ENCODE assay signal across 19 cellular contexts in genomic region chr9:2362170-2362569, GRCh38.
"Had no signal": no experiment of that assay in that cellular context is flagged by ENCODE, and none has a peak within 500 bp of the region (broad histone marks: within the 10 kb centered on the region; RNA-seq: fewer than 3 reads in every experiment).

No MANE protein-coding gene starts in this region.

- H3K27ac Mint-ChIP-seq: activated CD4-positive, alpha-beta T cell treated with anti-CD3 and anti-CD28 coated beads, Interleukin-2, amount 10 ng/mL, durations not matched to agents 7 days and 5 days; activated CD8-positive, alpha-beta T cell treated with anti-CD3 and anti-CD28 coated beads, Interleukin-2, amount 10 ng/mL, durations not matched to agents 7 days and 5 days; activated naive CD8-positive, alpha-beta T cell treated with anti-CD3 and anti-CD28 coated beads, Interleukin-2, amount 10 ng/mL, durations not matched to agents 7 days and 5 days; activated T-cell treated with anti-CD3 and anti-CD28 coated beads, Interleukin-2, amount 50 U/mL, for 24 hours; activated T-helper 2 cell treated with anti-CD3 and anti-CD28 coated beads, Interferon-gamma antibody, Interleukin-2, Interleukin-4, amounts not matched to agents 10 μg/mL and 5 μg/mL and 100 μg/mL, durations not matched to agents 14 hours and 24 hours and 36 hours; progenitor cell of endocrine pancreas had no signal

- ATAC-seq: activated CD8-positive, alpha-beta T cell treated with anti-CD3 and anti-CD28 coated beads, Interleukin-2, amount 10 ng/mL, durations not matched to agents 7 days and 5 days; body of pancreas; gastroesophageal sphincter; heart left ventricle had no signal

- H3K36me3 Mint-ChIP-seq: activated naive CD8-positive, alpha-beta T cell treated with anti-CD3 and anti-CD28 coated beads, Interleukin-2, amount 10 ng/mL, durations not matched to agents 7 days and 5 days had no signal

- H3K36me3 ChIP-seq: gastroesophageal sphincter, heart left ventricle, left ventricle myocardium inferior, tibial artery had no signal

- H3K4me3 Mint-ChIP-seq: activated CD4-positive, alpha-beta T cell treated with anti-CD3 and anti-CD28 coated beads, Interleukin-2, amount 10 ng/mL, durations not matched to agents 7 days and 5 days; activated CD8-positive, alpha-beta T cell treated with anti-CD3 and anti-CD28 coated beads, Interleukin-2, amount 10 ng/mL, durations not matched to agents 7 days and 5 days; activated naive CD8-positive, alpha-beta T cell treated with anti-CD3 and anti-CD28 coated beads, Interleukin-2, amount 10 ng/mL, durations not matched to agents 7 days and 5 days; activated T-cell treated with anti-CD3 and anti-CD28 coated beads, Interleukin-2, amount 50 U/mL, for 24 hours; neural crest cell had no signal

- H3K4me1 ChIP-seq: gastroesophageal sphincter, heart left ventricle, left ventricle myocardium inferior, tibial artery had no signal

- DNase-seq: activated CD4-positive, alpha-beta T cell treated with anti-CD3 and anti-CD28 coated beads, Interleukin-2, amount 10 ng/mL, durations not matched to agents 7 days and 5 days; activated CD4-positive, CD25-positive, alpha-beta regulatory T cell; activated CD8-positive, alpha-beta T cell treated with anti-CD3 and anti-CD28 coated beads, Interleukin-2, amount 10 ng/mL, durations not matched to agents 7 days and 5 days; activated naive CD4-positive, alpha-beta T cell treated with Interleukin-2 at 50 U/mL for 16 hours; activated naive CD8-positive, alpha-beta T cell treated with anti-CD3 and anti-CD28 coated beads, Interleukin-2, amount 10 ng/mL, durations not matched to agents 7 days and 5 days; activated T-cell treated with anti-CD3 and anti-CD28 coated beads, Interleukin-2, amount 50 U/mL, for 24 hours; amygdala; body of pancreas; central memory CD4-positive, alpha-beta T cell; dorsolateral prefrontal cortex; heart left ventricle; left ventricle myocardium inferior; stimulated activated naive CD4-positive, alpha-beta T cell; T-helper 9 cell; tibial artery had no signal

- H3K27me3 ChIP-seq: body of pancreas, dorsolateral prefrontal cortex, gastroesophageal sphincter, heart left ventricle, tibial artery had no signal

- H3K4me1 Mint-ChIP-seq: activated CD4-positive, alpha-beta T cell treated with anti-CD3 and anti-CD28 coated beads, Interleukin-2, amount 10 ng/mL, durations not matched to agents 7 days and 5 days; activated naive CD8-positive, alpha-beta T cell treated with anti-CD3 and anti-CD28 coated beads, Interleukin-2, amount 10 ng/mL, durations not matched to agents 7 days and 5 days had no signal

- H3K27ac ChIP-seq: body of pancreas, dorsolateral prefrontal cortex, gastroesophageal sphincter, heart left ventricle, left ventricle myocardium inferior, tibial artery had no signal

- H3K9me3 ChIP-seq: body of pancreas, gastroesophageal sphincter, heart left ventricle, left ventricle myocardium inferior, tibial artery had no signal

- H3K4me3 ChIP-seq: body of pancreas, dorsolateral prefrontal cortex, gastroesophageal sphincter, heart left ventricle, left ventricle myocardium inferior, tibial artery had no signal

- H3K9me3 Mint-ChIP-seq: activated CD4-positive, alpha-beta T cell treated with anti-CD3 and anti-CD28 coated beads, Interleukin-2, amount 10 ng/mL, durations not matched to agents 7 days and 5 days; activated naive CD8-positive, alpha-beta T cell treated with anti-CD3 and anti-CD28 coated beads, Interleukin-2, amount 10 ng/mL, durations not matched to agents 7 days and 5 days; activated T-cell treated with anti-CD3 and anti-CD28 coated beads, Interleukin-2, amount 50 U/mL, for 24 hours; activated T-helper 2 cell treated with anti-CD3 and anti-CD28 coated beads, Interferon-gamma antibody, Interleukin-2, Interleukin-4, amounts not matched to agents 10 μg/mL and 5 μg/mL and 100 μg/mL, durations not matched to agents 14 hours and 24 hours and 36 hours had no signal
